In genomic region chr20:37235065-37235464, GRCh38 we compare ENCODE assay signal across 1 cellular context.
TF ChIP-seq lines count a peak whose summit lies in the region.

No MANE protein-coding gene starts in this region.

TF ChIP-seq in SK-N-SH, 30 proteins besides CTCF, POLR2A, EP300 and RAD21:
- TF ChIP-seq GATA2 (CRISPR knock-in tag; IDR thresholded peaks at IDR 0.05) (peak; percentile 75), CHD2 (IDR thresholded peaks at IDR 0.05; ENCODE audit: low read length, partially characterized antibody) (peak; percentile 46), YY1 (IDR thresholded peaks at IDR 0.05; ENCODE audit: low read depth) (no peak), PBX3 (IDR thresholded peaks at IDR 0.05) (peak; percentile 26; the same call in 1 of the 2 replicates), MXI1 (IDR thresholded peaks at IDR 0.05; ENCODE audit: low read depth, low read length) (peak; percentile 54), EZH2phosphoT487 (IDR thresholded peaks at IDR 0.05; ENCODE audit: borderline replicate concordance, low read depth) (no peak), USF1 (IDR thresholded peaks at IDR 0.05; ENCODE audit: borderline replicate concordance, low read depth) (no peak), FOXM1 (IDR thresholded peaks at IDR 0.05; ENCODE audit: low read depth) (no peak), TCF12 (IDR thresholded peaks at IDR 0.05) (peak; percentile 38; the same call in 1 of the 2 replicates), FOXJ3 (CRISPR knock-in tag; IDR thresholded peaks at IDR 0.05) (peak; percentile 42; the same call in 1 of the 2 replicates), IRF3 (IDR thresholded peaks at IDR 0.05; ENCODE audit: low read depth, low read length) (no peak)
